Comparison of ENCODE assay signal across 8 cellular contexts in genomic region chr22:45163417-45164216, GRCh38. TPM values are rescaled to one million over a fixed set of nuclear protein-coding genes. Genes with fewer than 3 reads are reported as not detected.
A peak's percentile ranks its signal among the peaks of the same experiment; 100 is the strongest.
DNase-seq lines count a peak whose midpoint lies in the region; ATAC-seq and TF ChIP-seq lines count a peak whose summit lies in the region.

Gene NUP50, plus strand, starts transcription at chr22:45163925. Its CDS starts 4,253 bp downstream, at chr22:45168178.

- peaks cover 13% of the 10 kb centered on the region for H4K20me1 ChIP-seq in PC-3 (ENCODE audit: low read length)

- intact Hi-C loops in PC-3 (cut with micrococcal nuclease) = loop anchor here (5.0 kb wide), 1 partner anchor 61 kb away; no protein-coding TSS in a partner anchor

- H3F3A ChIP-seq in PC-3 (ENCODE audit: low read length, unreplicated experiment) = peaks cover 3% of the 10 kb centered on the region

- no peak for TF ChIP-seq CTCF in PC-3 (conservative IDR thresholded peaks at IDR 0.05; ENCODE audit: low read depth, low read length)

- TF ChIP-seq EP300 in Ishikawa (IDR thresholded peaks at IDR 0.05; ENCODE audit: borderline replicate concordance) = no peak

- H3K27ac ChIP-seq in PC-3 (ENCODE audit: low read length) = peak within 1 kb of the TSS; percentile 99

- POLR2A ChIA-PET in PC-3 (lab: Charles Lee; ENCODE audit: unreplicated experiment) = interaction anchor here (0.6 to 1.0 kb wide), 3 partner anchors 43 to 470 kb away, joined by 3 to 16 read pairs (median 3); no protein-coding TSS in a partner anchor

- H3K9me2 ChIP-seq in PC-3 (replicated peaks; ENCODE audit: low read length) = no peaks in the 10 kb centered on the region

- BruUV-seq in PC-3 (replicated peaks; lab: Mats Ljungman, UMichigan) = no TSS peak

- no peaks in the 10 kb centered on the region for H3K9me3 ChIP-seq in PC-3 (ENCODE audit: low read length)
- H3K9me3 ChIP-seq in mucosa of stomach (ENCODE audit: control insufficient read depth, low read length) = no peaks in the 10 kb centered on the region

- H3K36me3 ChIP-seq in PC-3 (ENCODE audit: low read depth, low read length) (peaks cover 16% of the 10 kb centered on the region), mucosa of stomach (ENCODE audit: control insufficient read depth, insufficient read depth, low read length) (no peaks in the 10 kb centered on the region)

- H3K9ac ChIP-seq in PC-3 (ENCODE audit: low read length) (peak within 1 kb of the TSS; percentile 100), mucosa of stomach (ENCODE audit: low read length) (peak within 1 kb of the TSS; percentile 85)

- H3K4me1 ChIP-seq in PC-3 (ENCODE audit: insufficient read depth, low read length) (peaks cover 28% of the 10 kb centered on the region), mucosa of stomach (ENCODE audit: control insufficient read depth, insufficient read depth, low read length) (peaks cover 45% of the 10 kb centered on the region)

- H3K4me3 ChIP-seq in PC-3 (ENCODE audit: low read length) = peak within 1 kb of the TSS; percentile 99
- H3K4me3 ChIP-seq in mucosa of stomach (ENCODE audit: low read length) = peak within 1 kb of the TSS; percentile 39

- H3K4me2 ChIP-seq in PC-3 (ENCODE audit: low read length) = peak within 1 kb of the TSS; percentile 98

- peak; percentile 77 for TF ChIP-seq POLR2A in erythroblast (IDR thresholded peaks at IDR 0.05; ENCODE audit: low read length)

- ATAC-seq in GM21529 (IDR thresholded peaks at IDR 0.05; ENCODE audit: unreplicated experiment) (peak; percentile 68), PC-3 (peak; percentile 60)

- DNase-seq in DMS153 (lab: John Stamatoyannopoulos, UW) = peak; percentile 92
- DNase-seq in PC-3 = peak; percentile 95
- DNase-seq in activated T-cell treated with anti-CD3 and anti-CD28 coated beads for 48 hours (ENCODE audit: low read depth) = peak; percentile 99
- DNase-seq in erythroblast (lab: John Stamatoyannopoulos, UW) = peak; percentile 98 to 99
- peak; percentile 92 for DNase-seq in stimulated activated CD8-positive, alpha-beta memory T cell treated with anti-CD3 and anti-CD28 coated beads, Interleukin-7, amount 100 ng/mL, for 1 hour (ENCODE audit: low read depth in 2 of 2)

- peak within 1 kb of the TSS; percentile 72 for H2AFZ ChIP-seq in PC-3 (ENCODE audit: low read length)

- CTCF ChIA-PET in PC-3 (lab: Charles Lee) = interaction anchor here (0.5 kb wide), 1 partner anchor 14 kb away, joined by 3 read pairs; no protein-coding TSS in a partner anchor

- no peak for TF ChIP-seq RAD21 in Ishikawa (IDR thresholded peaks at IDR 0.05; ENCODE audit: low read depth)

- peaks cover 93% of the 10 kb centered on the region for H3K79me2 ChIP-seq in PC-3 (ENCODE audit: low read length)

- H3K27me3 ChIP-seq in PC-3 (ENCODE audit: low read length) (no peaks in the 10 kb centered on the region), mucosa of stomach (ENCODE audit: control insufficient read depth, insufficient read depth, low read length) (no peaks in the 10 kb centered on the region)

TF ChIP-seq in Ishikawa, 13 proteins besides CTCF, POLR2A, EP300 and RAD21:
- TF ChIP-seq CREB1 (IDR thresholded peaks at IDR 0.05; ENCODE audit: low read depth) (no peak), EGR1 (IDR thresholded peaks at IDR 0.05) (no peak), TCF12 (IDR thresholded peaks at IDR 0.05; ENCODE audit: low read depth) (peak; percentile 41; the same call in 1 of the 2 replicates), ZBTB7A (IDR thresholded peaks at IDR 0.05; ENCODE audit: low read depth) (peak; percentile 6; the same call in 1 of the 2 replicates), FOXM1 (IDR thresholded peaks at IDR 0.05; ENCODE audit: borderline replicate concordance, low read depth) (no peak), NFIC (IDR thresholded peaks at IDR 0.05) (no peak), YY1 (IDR thresholded peaks at IDR 0.05; ENCODE audit: low read depth) (peak; percentile 84), TAF1 (IDR thresholded peaks at IDR 0.05; ENCODE audit: low read depth) (peak; percentile 62), TEAD4 (IDR thresholded peaks at IDR 0.05) (peak; percentile 18; the same call in 1 of the 2 replicates), USF1 (IDR thresholded peaks at IDR 0.05) (peak; percentile 76), MAX (IDR thresholded peaks at IDR 0.05) (peak; percentile 99)

RNA-seq across cellular contexts. Expression of gene NUP50, which starts in this region (rescaled TPM):
- 65.0 and 69.9 TPM in 2 replicates for total RNA-seq in PC-3 (2014; rRNA removed)

Comparison
In these comparisons a context has a peak if more than half of its experiments do, and no peak if none do; other contexts are left out.
1. Peak in every context shown above with its lines: DNase-seq, ATAC-seq, H3K4me3 ChIP-seq and H3K27ac ChIP-seq.